21 cellular contexts compared by ENCODE assay signal in genomic region chr3:134685881-134686802, GRCh38. TPM values are rescaled to one million over a fixed set of nuclear protein-coding genes. Genes with fewer than 3 reads are reported as not detected.
DNase-seq lines count a peak whose midpoint lies in the region; ATAC-seq and TF ChIP-seq lines count a peak whose summit lies in the region.
"Had no signal": no experiment of that assay in that cellular context is flagged by ENCODE, and none has a peak within 500 bp of the region (broad histone marks: within the 10 kb centered on the region; RNA-seq: fewer than 3 reads in every experiment).

No MANE protein-coding gene starts in this region.

- in situ Hi-C loops in astrocyte of the spinal cord (cut with HindIII; ENCODE audit: low sequenced_read_pairs), result no loop called here

- no peaks in the 10 kb centered on the region for H3K36me3 Mint-ChIP-seq in CD8-positive, alpha-beta memory T cell
- H3K36me3 Mint-ChIP-seq: activated naive CD4-positive, alpha-beta T cell treated with anti-CD3 and anti-CD28 coated beads, Interleukin-2, amount 10 ng/mL, durations not matched to agents 7 days and 5 days had no signal

- H3K27ac ChIP-seq in CD8-positive, alpha-beta memory T cell (ENCODE audit: low read depth, low read length), result no peak overlapping the region
- H3K27ac ChIP-seq: breast epithelium, HL-60, KMS-11, neutrophil, right lobe of liver, thyroid gland had no signal

- TF ChIP-seq CTCF in astrocyte of the spinal cord (IDR thresholded peaks at IDR 0.05; ENCODE audit: low read depth, low read length) (no peak), kidney epithelial cell (IDR thresholded peaks at IDR 0.05; ENCODE audit: insufficient read depth, low read length, poor library complexity, severe bottlenecking) (no peak)

- H3K36me3 ChIP-seq in kidney epithelial cell (ENCODE audit: control insufficient read depth, insufficient read depth, low read length), result no peaks in the 10 kb centered on the region
- no peaks in the 10 kb centered on the region for H3K36me3 ChIP-seq in CD8-positive, alpha-beta memory T cell (ENCODE audit: insufficient read depth, low read length)
- H3K36me3 ChIP-seq: breast epithelium, right lobe of liver, thyroid gland had no signal

- ATAC-seq in GM21360 (IDR thresholded peaks at IDR 0.05; ENCODE audit: unreplicated experiment) (no peak), GM19328 (IDR thresholded peaks at IDR 0.05; ENCODE audit: unreplicated experiment) (no peak)
- ATAC-seq: activated CD4-positive, alpha-beta T cell treated with anti-CD3 and anti-CD28 coated beads for 36 hours; right lobe of liver had no signal

- no peaks in the 10 kb centered on the region for H3K9me3 Mint-ChIP-seq in CD8-positive, alpha-beta memory T cell
- H3K9me3 Mint-ChIP-seq: activated naive CD4-positive, alpha-beta T cell treated with anti-CD3 and anti-CD28 coated beads, Interleukin-2, amount 10 ng/mL, durations not matched to agents 7 days and 5 days had no signal

- H3K4me3 ChIP-seq in astrocyte of the spinal cord (ENCODE audit: low read depth, low read length) (no peak overlapping the region), kidney epithelial cell (ENCODE audit: low read depth, low read length) (no peak overlapping the region)
- no peak overlapping the region for H3K4me3 ChIP-seq in CD8-positive, alpha-beta memory T cell (ENCODE audit: low read length)
- H3K4me3 ChIP-seq: breast epithelium, right lobe of liver, thyroid gland had no signal

- POLR2A ChIA-PET in CD8-positive, alpha-beta memory T cell (lab: Charles Lee), result no interaction called here

- H3K4me1 Mint-ChIP-seq in CD8-positive, alpha-beta memory T cell, result no peaks in the 10 kb centered on the region
- H3K4me1 Mint-ChIP-seq: activated CD4-positive, alpha-beta T cell treated with anti-CD3 and anti-CD28 coated beads for 36 hours; activated naive CD4-positive, alpha-beta T cell treated with anti-CD3 and anti-CD28 coated beads, Interleukin-2, amount 10 ng/mL, durations not matched to agents 7 days and 5 days had no signal

- no peaks in the 10 kb centered on the region for H3K9me3 ChIP-seq in CD8-positive, alpha-beta memory T cell (ENCODE audit: low read length)
- H3K9me3 ChIP-seq: breast epithelium, neutrophil, right lobe of liver, thyroid gland had no signal

- H3K27ac Mint-ChIP-seq in CD8-positive, alpha-beta memory T cell, result no peak overlapping the region
- H3K27ac Mint-ChIP-seq: activated CD4-positive, alpha-beta T cell treated with anti-CD3 and anti-CD28 coated beads for 36 hours; activated naive CD4-positive, alpha-beta T cell treated with anti-CD3 and anti-CD28 coated beads, Interleukin-2, amount 10 ng/mL, durations not matched to agents 7 days and 5 days had no signal

- no peak overlapping the region for H3K4me3 Mint-ChIP-seq in CD8-positive, alpha-beta memory T cell
- H3K4me3 Mint-ChIP-seq: activated CD4-positive, alpha-beta T cell treated with anti-CD3 and anti-CD28 coated beads for 36 hours; activated naive CD4-positive, alpha-beta T cell treated with anti-CD3 and anti-CD28 coated beads, Interleukin-2, amount 10 ng/mL, durations not matched to agents 7 days and 5 days had no signal

- H3K4me1 ChIP-seq in CD8-positive, alpha-beta memory T cell (ENCODE audit: insufficient read depth, low read length), result no peaks in the 10 kb centered on the region
- H3K4me1 ChIP-seq: breast epithelium, right lobe of liver had no signal

- H3K27me3 Mint-ChIP-seq in CD8-positive, alpha-beta memory T cell, result peaks cover 4 to 9% of the 10 kb centered on the region in 2 donors
- H3K27me3 Mint-ChIP-seq: activated CD4-positive, alpha-beta T cell treated with anti-CD3 and anti-CD28 coated beads for 36 hours had no signal

- peak; percentile 77 for DNase-seq in HCEC 1CT
- peak; percentile 52 for DNase-seq in astrocyte of the spinal cord (ENCODE audit: low read depth, low spot score)
- DNase-seq in kidney epithelial cell (ENCODE audit: low read depth), result peak; percentile 14
- peak; percentile 74 for DNase-seq in stromal cell of bone marrow (ENCODE audit: low read depth)
- DNase-seq in CD8-positive, alpha-beta memory T cell, result no peak
- DNase-seq: activated CD4-positive, alpha-beta T cell treated with anti-CD3 and anti-CD28 coated beads for 36 hours; activated naive CD4-positive, alpha-beta T cell treated with anti-CD3 and anti-CD28 coated beads, Interleukin-2, amount 10 ng/mL, durations not matched to agents 7 days and 5 days; effector CD4-positive, alpha-beta T cell; mesendoderm; NCI-H1417 treated with DMSO at 0.1 percent for 48 hours; right lobe of liver; SIG-M5; stimulated activated CD4-positive, alpha-beta T cell treated with anti-CD3 and anti-CD28 coated beads, Interleukin-4, amount 100 ng/mL, for 1 hour; T-helper 9 cell; thyroid gland had no signal

- no peaks in the 10 kb centered on the region for H3K27me3 ChIP-seq in kidney epithelial cell (ENCODE audit: control insufficient read depth, insufficient read depth, low read length)
- H3K27me3 ChIP-seq in CD8-positive, alpha-beta memory T cell (ENCODE audit: insufficient read depth, low read length, poor library complexity, severe bottlenecking), result no peaks in the 10 kb centered on the region
- H3K27me3 ChIP-seq: breast epithelium, neutrophil, right lobe of liver, thyroid gland had no signal

- CTCF ChIA-PET in CD8-positive, alpha-beta memory T cell (lab: Charles Lee), result no interaction called here

RNA-seq across cellular contexts. Expression of gene KY, which starts 35.3 kb away (rescaled TPM):
- total RNA-seq in kidney epithelial cell, result 0.04 and 0.27 TPM in 2 replicates
- not detected for total RNA-seq in CD8-positive, alpha-beta memory T cell
- 0.36 TPM for polyA plus RNA-seq in CD8-positive, alpha-beta memory T cell
- total RNA-seq: activated CD4-positive, alpha-beta T cell treated with anti-CD3 and anti-CD28 coated beads for 36 hours; right lobe of liver had no signal

Comparison
In these comparisons a context has a peak if more than half of its experiments do, and no peak if none do; other contexts are left out.
1. DNase-seq: peak in HCEC 1CT (single experiment), astrocyte of the spinal cord (single experiment), kidney epithelial cell (single experiment) and stromal cell of bone marrow (single experiment); none in CD8-positive, alpha-beta memory T cell (0 of 5).